Comparison of ENCODE assay signal across 9 cellular contexts in the genomic region with DNA sequence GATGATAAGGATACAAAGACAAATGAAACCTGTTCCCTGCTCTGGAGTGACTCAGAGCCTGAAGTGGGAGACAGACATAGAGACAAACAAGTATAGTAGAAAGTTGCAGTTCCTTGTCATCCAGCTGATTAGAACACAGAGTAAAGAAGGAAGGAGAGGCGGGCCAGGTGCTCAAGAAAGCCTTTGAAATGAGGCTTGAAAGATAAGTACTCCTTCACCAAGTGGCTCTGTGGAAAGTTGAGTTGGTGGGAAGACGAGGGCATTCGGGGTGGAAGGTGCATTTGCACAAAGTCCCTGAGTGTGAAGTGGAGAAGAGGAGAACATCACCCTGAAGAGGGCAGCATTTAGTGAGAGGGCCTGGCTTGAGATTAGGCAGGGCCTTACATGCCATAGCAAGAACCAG. TPM values are rescaled to one million over a fixed set of nuclear protein-coding genes. Genes with fewer than 3 reads are reported as not detected.
DNase-seq lines count a peak whose midpoint lies in the region; ATAC-seq and TF ChIP-seq lines count a peak whose summit lies in the region.
"Had no signal": no experiment of that assay in that cellular context is flagged by ENCODE, and none has a peak within 500 bp of the region (broad histone marks: within the 10 kb centered on the region; RNA-seq: fewer than 3 reads in every experiment).

No MANE protein-coding gene starts in this region.

- H3K36me3 Mint-ChIP-seq in stimulated activated effector memory CD8-positive, alpha-beta T cell treated with anti-CD3 and anti-CD28 coated beads, Interleukin-12 subunit alpha, Interleukin-12 subunit beta, amount 100 ng/mL, for 72 hours, result no peaks in the 10 kb centered on the region

- no peak overlapping the region for H3K4me3 Mint-ChIP-seq in stimulated activated effector memory CD8-positive, alpha-beta T cell treated with anti-CD3 and anti-CD28 coated beads, Interleukin-12 subunit alpha, Interleukin-12 subunit beta, amount 100 ng/mL, for 72 hours

- H3K27ac Mint-ChIP-seq in stimulated activated effector memory CD8-positive, alpha-beta T cell treated with anti-CD3 and anti-CD28 coated beads, Interleukin-12 subunit alpha, Interleukin-12 subunit beta, amount 100 ng/mL, for 72 hours, result no peak overlapping the region

- peaks cover 4% of the 10 kb centered on the region for H3K9me3 Mint-ChIP-seq in stimulated activated effector memory CD8-positive, alpha-beta T cell treated with anti-CD3 and anti-CD28 coated beads, Interleukin-12 subunit alpha, Interleukin-12 subunit beta, amount 100 ng/mL, for 72 hours

- peak; percentile 68 for ATAC-seq in GM21360 (IDR thresholded peaks at IDR 0.05; ENCODE audit: unreplicated experiment)
- ATAC-seq in stimulated activated effector memory CD8-positive, alpha-beta T cell treated with anti-CD3 and anti-CD28 coated beads, Interleukin-12 subunit alpha, Interleukin-12 subunit beta, amount 100 ng/mL, for 72 hours, result no peak
- no peak for ATAC-seq in GM19455 (IDR thresholded peaks at IDR 0.05; ENCODE audit: unreplicated experiment)

- H3K4me3 ChIP-seq in AG09309 (ENCODE audit: control insufficient read depth, low read depth, low read length), result no peak overlapping the region
- H3K4me3 ChIP-seq: PC-9 had no signal

- no peaks in the 10 kb centered on the region for H3K4me1 Mint-ChIP-seq in stimulated activated effector memory CD8-positive, alpha-beta T cell treated with anti-CD3 and anti-CD28 coated beads, Interleukin-12 subunit alpha, Interleukin-12 subunit beta, amount 100 ng/mL, for 72 hours

- TF ChIP-seq CTCF in AG09309 (IDR thresholded peaks at IDR 0.05; ENCODE audit: control insufficient read depth, insufficient read depth, low read depth, low read length, missing control alignments), result peak; percentile 9

- DNase-seq in AG09309 (ENCODE audit: low read depth), result no peak
- DNase-seq in SK-N-DZ (ENCODE audit: low spot score), result peak; percentile 9
- DNase-seq in iPS-NIHi7 (ENCODE audit: extremely low spot score), result peak; percentile 70
- no peak for DNase-seq in stimulated activated effector memory CD8-positive, alpha-beta T cell treated with anti-CD3 and anti-CD28 coated beads, Interleukin-12 subunit alpha, Interleukin-12 subunit beta, amount 100 ng/mL, for 72 hours (ENCODE audit: low spot score in 2 of 2)
- DNase-seq in mesenteric fat pad (ENCODE audit: low spot score), result no peak
- DNase-seq in activated CD4-positive, alpha-beta T cell treated with anti-CD3 and anti-CD28 coated beads, Interleukin-2, amount 50 U/mL, for 48 hours, result no peak

RNA-seq across cellular contexts. Expression of gene MARK1, which starts 17.0 kb away (rescaled TPM):
- 10.9 and 12.7 TPM in 2 replicates for polyA plus RNA-seq in SK-N-DZ (2014; cell fraction: cytosol; rRNA removed)
- 16.3 and 17.0 TPM in 2 replicates for polyA plus RNA-seq in SK-N-DZ (2014; cell fraction: nucleus; rRNA removed)
- total RNA-seq in mesenteric fat pad, result 19.2 TPM

Comparison
In these comparisons a context has a peak if more than half of its experiments do, and no peak if none do; other contexts are left out.
1. DNase-seq: peak in SK-N-DZ (single experiment) and iPS-NIHi7 (single experiment); none in AG09309 (single experiment), stimulated activated effector memory CD8-positive, alpha-beta T cell treated with anti-CD3 and anti-CD28 coated beads, Interleukin-12 subunit alpha, Interleukin-12 subunit beta, amount 100 ng/mL, for 72 hours (0 of 2), mesenteric fat pad (single experiment) and activated CD4-positive, alpha-beta T cell treated with anti-CD3 and anti-CD28 coated beads, Interleukin-2, amount 50 U/mL, for 48 hours (0 of 2).